8 cellular contexts compared by ENCODE assay signal in the genomic region with DNA sequence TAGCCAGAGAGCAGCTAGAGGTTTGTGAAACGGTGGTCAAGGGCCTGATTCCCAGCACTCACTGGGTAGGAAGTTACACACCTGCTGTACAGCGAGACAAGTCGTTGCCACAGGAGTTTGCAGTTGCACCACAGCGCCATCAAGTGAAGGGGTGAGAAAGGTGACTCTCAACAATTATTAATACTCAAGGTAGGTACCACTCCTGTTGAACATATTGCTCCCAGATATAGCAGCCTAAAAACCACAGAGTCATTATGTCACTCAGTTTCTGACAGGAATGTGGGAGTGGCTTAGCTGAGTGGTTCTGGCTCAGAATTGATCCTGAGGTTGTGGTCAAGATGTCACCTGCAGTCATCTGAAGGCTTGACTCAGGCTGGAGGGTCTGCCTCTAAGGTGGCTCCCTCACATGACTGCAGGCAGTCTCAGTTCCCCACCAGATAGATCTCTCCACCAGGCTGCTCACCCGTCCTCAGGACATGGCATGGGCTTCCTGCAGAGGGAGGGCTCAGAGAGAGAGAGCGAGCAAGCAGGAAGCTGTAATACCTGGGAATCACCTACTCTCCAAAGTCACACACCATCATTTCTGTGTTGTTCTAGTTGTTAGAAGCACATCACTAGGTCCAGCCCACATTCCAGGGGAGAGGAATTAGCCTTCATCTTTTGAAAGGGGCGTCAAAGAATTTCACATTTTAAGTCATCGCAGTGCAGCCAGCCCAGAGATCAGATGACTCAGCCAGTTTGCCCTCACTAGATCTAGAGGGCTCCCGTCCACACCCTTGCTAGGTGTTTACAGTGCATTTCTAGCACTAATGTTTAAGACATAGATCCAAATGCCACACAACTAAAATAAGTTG. TPM values are rescaled to one million over a fixed set of nuclear protein-coding genes. Genes with fewer than 3 reads are reported as not detected.
A peak's percentile ranks its signal among the peaks of the same experiment; 100 is the strongest.
DNase-seq lines count a peak whose midpoint lies in the region; ATAC-seq, FAIRE-seq and TF ChIP-seq lines count a peak whose summit lies in the region.

No MANE protein-coding gene starts in this region.

- no peak overlapping the region for H3K27ac ChIP-seq in RWPE2 (ENCODE audit: poor library complexity, severe bottlenecking)

- no peak for FAIRE-seq in frontal cortex (lab: Jason Lieb, UNC)

- DNase-seq in ELF-1 (ENCODE audit: low read depth, low spot score) (peak; percentile 39), HFF-Myc (ENCODE audit: extremely low read depth, low read depth) (no peak), RWPE2 (ENCODE audit: low spot score) (no peak), dermis blood vessel endothelial cell (peak; percentile 37), hepatic stellate cell (ENCODE audit: low spot score) (no peak), frontal cortex (ENCODE audit: low spot score in 2 of 2) (no peak), C1 segment of cervical spinal cord (lab: John Stamatoyannopoulos, UW) (no peak)
- DNase-seq in stimulated activated CD4-positive, alpha-beta T cell treated with anti-CD3 and anti-CD28 coated beads, Interleukin-4, amount 100 ng/mL, for 24 hours, result peak; percentile 31

- H3K36me3 ChIP-seq in RWPE2 (ENCODE audit: low read depth), result no peaks in the 10 kb centered on the region

- H3K27me3 ChIP-seq in RWPE2 (ENCODE audit: insufficient read depth, poor library complexity, severe bottlenecking), result no peaks in the 10 kb centered on the region

- peaks cover 15% of the 10 kb centered on the region for H3K4me1 ChIP-seq in RWPE2 (ENCODE audit: insufficient read depth, poor library complexity, severe bottlenecking)

- no peaks in the 10 kb centered on the region for H3K9me3 ChIP-seq in RWPE2 (ENCODE audit: severe bottlenecking)

- peak; percentile 82 for ATAC-seq in RWPE2 (ENCODE audit: low read depth)

- TF ChIP-seq CTCF in HFF-Myc (IDR thresholded peaks at IDR 0.05; ENCODE audit: low read depth, low read length, missing control alignments) (peak; percentile 14), RWPE2 (IDR thresholded peaks at IDR 0.05; ENCODE audit: poor library complexity, severe bottlenecking) (peak; percentile 40)

- H3K4me3 ChIP-seq in HFF-Myc (replicated peaks; ENCODE audit: low read depth, low read length), result no peak overlapping the region
- H3K4me3 ChIP-seq in RWPE2 (ENCODE audit: severe bottlenecking), result no peak overlapping the region

RNA-seq across cellular contexts. Expression of a gene that starts 17.0 kb away (rescaled TPM):
- total RNA-seq in dermis blood vessel endothelial cell (46.5 and 52.9 TPM in 2 replicates), frontal cortex (39.1 TPM)

RNA-seq across cellular contexts. Expression of a gene that starts 51.9 kb away (rescaled TPM):
- total RNA-seq in dermis blood vessel endothelial cell (26.5 and 28.9 TPM in 2 replicates), frontal cortex (26.1 TPM)

Comparison
In these comparisons a context has a peak if more than half of its experiments do, and no peak if none do; other contexts are left out.
1. DNase-seq: peak in ELF-1 (single experiment), dermis blood vessel endothelial cell (single experiment) and stimulated activated CD4-positive, alpha-beta T cell treated with anti-CD3 and anti-CD28 coated beads, Interleukin-4, amount 100 ng/mL, for 24 hours (single experiment); none in HFF-Myc (single experiment), RWPE2 (single experiment), hepatic stellate cell (single experiment), frontal cortex (0 of 2) and C1 segment of cervical spinal cord (0 of 14).